ENCODE assay signal across 11 cellular contexts in the genomic region with DNA sequence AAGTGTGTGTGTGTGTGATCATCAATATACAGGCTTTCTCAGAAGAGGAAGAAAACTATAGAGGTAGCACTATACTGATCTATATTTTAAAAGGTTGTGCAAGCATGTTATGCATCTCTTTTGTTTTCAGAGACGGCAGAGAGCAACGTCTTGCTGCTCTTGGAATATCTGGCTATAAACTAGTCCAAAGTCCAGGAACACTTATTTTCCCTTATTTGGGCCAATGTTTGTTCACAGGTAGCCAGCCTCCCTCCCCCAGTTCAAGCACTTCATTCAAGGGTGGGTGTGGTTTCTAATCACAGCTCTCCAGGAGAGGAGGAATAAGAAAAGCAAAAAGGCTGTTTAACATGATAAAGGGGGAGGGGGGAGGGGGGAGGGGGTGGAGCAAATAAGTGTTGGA. TPM values are rescaled to one million over a fixed set of nuclear protein-coding genes. Genes with fewer than 3 reads are reported as not detected.
DNase-seq lines count a peak whose midpoint lies in the region; ATAC-seq and TF ChIP-seq lines count a peak whose summit lies in the region.
"Had no signal": no experiment of that assay in that cellular context is flagged by ENCODE, and none has a peak within 500 bp of the region (broad histone marks: within the 10 kb centered on the region; RNA-seq: fewer than 3 reads in every experiment).

No MANE protein-coding gene starts in this region.

- in situ Hi-C loops in HAP-1 (cut with MboI; ENCODE audit: low sequenced_read_pairs) = no loop called here

- peaks cover 7 to 21% (median 17%) of the 10 kb centered on the region in 3 donors for H3K27me3 Mint-ChIP-seq in immature natural killer cell (ENCODE audit: low read depth in 3 of 3)

- peak; percentile 78 to 93 for DNase-seq in HAP-1 (ENCODE audit: low spot score in 2 of 2)
- DNase-seq in NCI-H2227 treated with DMSO at 0.1 percent for 48 hours (lab: John Stamatoyannopoulos, UW) = peak; percentile 75
- DNase-seq in hepatocyte (ENCODE audit: low spot score) = peak; percentile 82
- DNase-seq in renal cortical epithelial cell (ENCODE audit: low read depth) = peak; percentile 41
- DNase-seq in immature natural killer cell = no peak
- DNase-seq in cerebellum (ENCODE audit: low spot score) = no peak
- DNase-seq: CD8-positive, alpha-beta memory T cell; hippocampal formation; T-helper 9 cell had no signal

- no peak overlapping the region for H3K27ac Mint-ChIP-seq in immature natural killer cell
- H3K27ac Mint-ChIP-seq: CD8-positive, alpha-beta memory T cell had no signal

- H3K9me3 Mint-ChIP-seq in immature natural killer cell = no peaks in the 10 kb centered on the region

- H3K36me3 Mint-ChIP-seq in immature natural killer cell = no peaks in the 10 kb centered on the region

- H3K9me3 ChIP-seq in HAP-1 (no peaks in the 10 kb centered on the region), hepatocyte (ENCODE audit: low read depth) (no peaks in the 10 kb centered on the region)
- H3K9me3 ChIP-seq: ascending aorta had no signal

- no peak for TF ChIP-seq CTCF in hepatocyte (IDR thresholded peaks at IDR 0.05; ENCODE audit: poor library complexity)

- H3K4me1 ChIP-seq in HAP-1 = peaks cover 46% of the 10 kb centered on the region
- H3K4me1 ChIP-seq in hepatocyte (ENCODE audit: insufficient read depth) = peaks cover 18% of the 10 kb centered on the region

- H3K27me3 ChIP-seq in HAP-1 (ENCODE audit: low read depth) = no peaks in the 10 kb centered on the region
- no peaks in the 10 kb centered on the region for H3K27me3 ChIP-seq in hepatocyte
- H3K27me3 ChIP-seq: ascending aorta had no signal

- WGBS in hepatocyte (ENCODE audit: low lambda C conversion rate, missing lambda C conversion rate) = 28% methylated on average over 2 of the region's 2 CpGs

- H3K4me1 Mint-ChIP-seq in immature natural killer cell = peaks cover 27 to 37% of the 10 kb centered on the region in 2 donors

- peaks cover 78% of the 10 kb centered on the region for H3K79me2 ChIP-seq in hepatocyte

- H3K9me2 ChIP-seq in hepatocyte (replicated peaks; ENCODE audit: insufficient read depth) = no peaks in the 10 kb centered on the region

- peak overlapping the region; percentile 1; the same call in 1 of the 2 replicates for H3K4me3 ChIP-seq in HAP-1
- no peak overlapping the region for H3K4me3 ChIP-seq in hepatocyte
- H3K4me3 ChIP-seq: ascending aorta had no signal

- peak overlapping the region; percentile 96 for H3K4me2 ChIP-seq in hepatocyte

- peak overlapping the region; percentile 97 for H3K27ac ChIP-seq in hepatocyte
- H3K27ac ChIP-seq: ascending aorta had no signal

- H2AFZ ChIP-seq in hepatocyte = no peak overlapping the region

- H4K20me1 ChIP-seq in hepatocyte (ENCODE audit: insufficient read depth, poor library complexity, severe bottlenecking) = peaks cover 5% of the 10 kb centered on the region

- ATAC-seq in HG03378 (IDR thresholded peaks at IDR 0.05; ENCODE audit: unreplicated experiment) = no peak

- no peak overlapping the region for H3K4me3 Mint-ChIP-seq in immature natural killer cell

- H3K36me3 ChIP-seq in HAP-1 (replicated peaks) = peaks cover 41% of the 10 kb centered on the region
- no peaks in the 10 kb centered on the region for H3K36me3 ChIP-seq in hepatocyte (replicated peaks; ENCODE audit: insufficient read depth, low read depth)

RNA-seq across cellular contexts. Expression of a gene that starts 4.2 kb away (rescaled TPM):
- 43.3 and 47.2 TPM in 2 replicates for total RNA-seq in hepatocyte
- polyA plus RNA-seq in hepatocyte = 14.4 and 16.8 TPM in 2 replicates
- total RNA-seq in renal cortical epithelial cell = 7.8 and 15.4 TPM in 2 replicates
- polyA plus RNA-seq in immature natural killer cell = under 1 TPM in 2 of 3 donors, not detected in 1; 0.13 to 0.43 TPM
- total RNA-seq in cerebellum = 0.64 TPM

RNA-seq across cellular contexts. Expression of a gene that starts 54.1 kb away (rescaled TPM):
- 10.3 and 17.6 TPM in 2 replicates for total RNA-seq in hepatocyte
- 12.0 and 13.7 TPM in 2 replicates for polyA plus RNA-seq in hepatocyte
- total RNA-seq in renal cortical epithelial cell = 16.8 and 22.8 TPM in 2 replicates
- polyA plus RNA-seq in immature natural killer cell = 1 to 10 TPM in 2 of 3 donors, under 1 TPM in 1; 0.32 to 1.6 (median 1.3) TPM
- 19.0 TPM for total RNA-seq in cerebellum

Comparison
In these comparisons a context has a peak if more than half of its experiments do, and no peak if none do; other contexts are left out.
1. DNase-seq: peak in HAP-1 (2 of 2), NCI-H2227 treated with DMSO at 0.1 percent for 48 hours (single experiment), hepatocyte (single experiment) and renal cortical epithelial cell (single experiment); none in immature natural killer cell (0 of 3) and cerebellum (single experiment).